ENCODE assay signal across 9 cellular contexts in genomic region chr6:134216304-134217029, GRCh38.
DNase-seq lines count a peak whose midpoint lies in the region; ATAC-seq and TF ChIP-seq lines count a peak whose summit lies in the region.
"Had no signal": no experiment of that assay in that cellular context is flagged by ENCODE, and none has a peak within 500 bp of the region (broad histone marks: within the 10 kb centered on the region; RNA-seq: fewer than 3 reads in every experiment).

No MANE protein-coding gene starts in this region.

- in situ Hi-C loops in transverse colon (cut with MboI; ENCODE audit: low pct_ligation_motif_present in 1 of 4, low pct_unique_long_range_greater_than_20kb in 1 of 4, low sequenced_read_pairs in 3 of 4), result no loop called here

- H3K4me3 ChIP-seq in NB4 (ENCODE audit: low read depth, low read length), result no peak overlapping the region
- no peak overlapping the region for H3K4me3 ChIP-seq in dorsolateral prefrontal cortex
- no peak overlapping the region for H3K4me3 ChIP-seq in right atrium auricular region
- H3K4me3 ChIP-seq in transverse colon, result no peak overlapping the region

- DNase-seq in NB4 (ENCODE audit: low read depth) (peak; percentile 52), dorsolateral prefrontal cortex (no peak), NCI-H1048 (lab: John Stamatoyannopoulos, UW) (no peak), right atrium auricular region (ENCODE audit: low spot score) (no peak), transverse colon (no peak)
- DNase-seq: NCI-H748 treated with DMSO at 0.1 percent for 48 hours had no signal

- H3K27me3 ChIP-seq in dorsolateral prefrontal cortex (no peaks in the 10 kb centered on the region), right atrium auricular region (no peaks in the 10 kb centered on the region), transverse colon (no peaks in the 10 kb centered on the region)

- H3K36me3 Mint-ChIP-seq in stimulated activated memory B cell treated with anti-CD40 and anti-IgM and Interleukin-4, amounts not matched to agents 10 μg/mL and 1 μg/mL and 100 μg/mL, for 72 hours, result peaks cover 6% of the 10 kb centered on the region

- H3K27ac Mint-ChIP-seq in stimulated activated memory B cell treated with anti-CD40 and anti-IgM and Interleukin-4, amounts not matched to agents 10 μg/mL and 1 μg/mL and 100 μg/mL, for 72 hours, result peak overlapping the region; percentile 80

- TF ChIP-seq EP300 in transverse colon (IDR thresholded peaks at IDR 0.05; ENCODE audit: low read depth), result no peak

- no peaks in the 10 kb centered on the region for H3K36me3 ChIP-seq in right atrium auricular region
- H3K36me3 ChIP-seq in transverse colon, result no peaks in the 10 kb centered on the region

- H3K9me3 ChIP-seq in right atrium auricular region (no peaks in the 10 kb centered on the region), transverse colon (no peaks in the 10 kb centered on the region)

- H3K4me1 ChIP-seq in right atrium auricular region, result no peaks in the 10 kb centered on the region
- peaks cover 0 to 2% (median 0%) of the 10 kb centered on the region in 4 donors for H3K4me1 ChIP-seq in transverse colon

- ATAC-seq in GM21367 (IDR thresholded peaks at IDR 0.05; ENCODE audit: unreplicated experiment) (peak; percentile 78), GM19395 (IDR thresholded peaks at IDR 0.05; ENCODE audit: unreplicated experiment) (no peak)
- peak; percentile 60 for ATAC-seq in stimulated activated memory B cell treated with anti-CD40 and anti-IgM and Interleukin-4, amounts not matched to agents 10 μg/mL and 1 μg/mL and 100 μg/mL, for 72 hours

- H3K9me3 Mint-ChIP-seq in stimulated activated memory B cell treated with anti-CD40 and anti-IgM and Interleukin-4, amounts not matched to agents 10 μg/mL and 1 μg/mL and 100 μg/mL, for 72 hours, result peaks cover 4% of the 10 kb centered on the region

- intact Hi-C loops in dorsolateral prefrontal cortex (cut with DNase I) (no loop called here), transverse colon (cut with DNase I; ENCODE audit: low total_unique reads) (no loop called here)

- TF ChIP-seq POLR2A in NB4 (IDR thresholded peaks at IDR 0.05; ENCODE audit: extremely low read depth, insufficient read length) (no peak), transverse colon (IDR thresholded peaks at IDR 0.05) (no peak)

- H3K4me3 Mint-ChIP-seq in stimulated activated memory B cell treated with anti-CD40 and anti-IgM and Interleukin-4, amounts not matched to agents 10 μg/mL and 1 μg/mL and 100 μg/mL, for 72 hours, result no peak overlapping the region

- H3K4me1 Mint-ChIP-seq in stimulated activated memory B cell treated with anti-CD40 and anti-IgM and Interleukin-4, amounts not matched to agents 10 μg/mL and 1 μg/mL and 100 μg/mL, for 72 hours, result peaks cover 20% of the 10 kb centered on the region

- H3K27me3 Mint-ChIP-seq in stimulated activated memory B cell treated with anti-CD40 and anti-IgM and Interleukin-4, amounts not matched to agents 10 μg/mL and 1 μg/mL and 100 μg/mL, for 72 hours, result no peaks in the 10 kb centered on the region

- H3K27ac ChIP-seq in dorsolateral prefrontal cortex, result peak overlapping the region in 43 of 59 donors; percentile 6 to 82 (median 48)
- H3K27ac ChIP-seq in right atrium auricular region, result no peak overlapping the region
- no peak overlapping the region for H3K27ac ChIP-seq in transverse colon

- WGBS in transverse colon (ENCODE audit: low coverage in 1 of 2), 2 donors, result 82 to 87% methylated on average over 5 of the region's 5 CpGs

- TF ChIP-seq CTCF in NB4 (IDR thresholded peaks at IDR 0.05; ENCODE audit: low read depth, low read length) (no peak), dorsolateral prefrontal cortex (IDR thresholded peaks at IDR 0.05 in 54 of 56, conservative IDR thresholded peaks at IDR 0.05 in 2 of 56; ENCODE audit: low read depth in 1 of 56, partially characterized antibody in 56 of 56) (no peak), right atrium auricular region (IDR thresholded peaks at IDR 0.05) (no peak), transverse colon (IDR thresholded peaks at IDR 0.05) (no peak)

Comparison
In these comparisons a context has a peak if more than half of its experiments do, and no peak if none do; other contexts are left out.
1. H3K27ac ChIP-seq: peak in dorsolateral prefrontal cortex (43 of 59); none in right atrium auricular region (0 of 2) and transverse colon (0 of 4).